ENCODE assay signal across 8 cellular contexts in genomic region chr12:106986625-106987389, GRCh38. TPM values are rescaled to one million over a fixed set of nuclear protein-coding genes. Genes with fewer than 3 reads are reported as not detected.
DNase-seq lines count a peak whose midpoint lies in the region; ATAC-seq, FAIRE-seq and TF ChIP-seq lines count a peak whose summit lies in the region.

Gene MTERF2 (minus strand): TSS chr12:106987146. CDS start chr12:106978714, 8,432 bp downstream.

- no peaks in the 10 kb centered on the region for H3K36me3 ChIP-seq in ascending aorta

- DNase-seq in GM12892 (ENCODE audit: insufficient read length) (peak; percentile 86), NCI-H1436 treated with DMSO at 0.1 percent for 48 hours (lab: John Stamatoyannopoulos, UW) (peak; percentile 56), ascending aorta (ENCODE audit: low spot score in 2 of 2) (peak; percentile 71 to 97), right cardiac atrium (peak; percentile 95 to 97 (median 97)), pulmonary artery endothelial cell (ENCODE audit: low read depth, low spot score) (peak; percentile 84), urothelium cell line (ENCODE audit: low spot score) (peak; percentile 93)
- DNase-seq in T-helper 2 cell treated with Interferon-gamma antibody and Interleukin-4, amounts not matched to agents 5 μg/mL and 100 μg/mL, for 36 hours (ENCODE audit: low spot score): peak; percentile 69

- H3K4me3 ChIP-seq in ascending aorta: peak within 1 kb of the TSS; percentile 69 to 77
- H3K4me3 ChIP-seq in right cardiac atrium (ENCODE audit: low read length): peak within 1 kb of the TSS; percentile 89

- peaks cover 25% of the 10 kb centered on the region for H3K4me1 Mint-ChIP-seq in T-helper 2 cell treated with Interferon-gamma antibody and Interleukin-4, amounts not matched to agents 5 μg/mL and 100 μg/mL, for 36 hours (ENCODE audit: low read depth)

- no peaks in the 10 kb centered on the region for H3K27me3 Mint-ChIP-seq in T-helper 2 cell treated with Interferon-gamma antibody and Interleukin-4, amounts not matched to agents 5 μg/mL and 100 μg/mL, for 36 hours (ENCODE audit: low read depth)

- H3K27ac ChIP-seq in ascending aorta (peak within 1 kb of the TSS; percentile 91 to 93), right cardiac atrium (ENCODE audit: low read length) (peak within 1 kb of the TSS; percentile 99)

- no peaks in the 10 kb centered on the region for H3K9me3 Mint-ChIP-seq in T-helper 2 cell treated with Interferon-gamma antibody and Interleukin-4, amounts not matched to agents 5 μg/mL and 100 μg/mL, for 36 hours

- FAIRE-seq in GM12892 (lab: Jason Lieb, UNC) (peak; percentile 97), urothelium cell line (lab: Jason Lieb, UNC) (no peak)

- no peaks in the 10 kb centered on the region for H3K9me3 ChIP-seq in ascending aorta
- H3K9me3 ChIP-seq in right cardiac atrium (ENCODE audit: control insufficient read depth, low read length): no peaks in the 10 kb centered on the region

- peaks cover 17% of the 10 kb centered on the region for H3K36me3 Mint-ChIP-seq in T-helper 2 cell treated with Interferon-gamma antibody and Interleukin-4, amounts not matched to agents 5 μg/mL and 100 μg/mL, for 36 hours (ENCODE audit: low read depth)

- H3K27ac Mint-ChIP-seq in T-helper 2 cell treated with Interferon-gamma antibody and Interleukin-4, amounts not matched to agents 5 μg/mL and 100 μg/mL, for 36 hours: peak within 1 kb of the TSS; percentile 70

- TF ChIP-seq POLR2A in GM12892 (IDR thresholded peaks at IDR 0.05; ENCODE audit: low read depth, low read length): peak; percentile 34; the same call in 1 of the 2 replicates

- intact Hi-C loops in ascending aorta (cut with DNase I): loop anchor here (1.0 to 2.0 kb wide), 2 partner anchors 32 to 106 kb away; partner anchors contain the start of genes CRY1 and TMEM263
- intact Hi-C loops in right cardiac atrium (cut with DNase I): loop anchor here in 1 of 4 donors (10.0 kb wide), 1 partner anchor 108 kb away; the partner anchor contains the start of gene CRY1

- no peaks in the 10 kb centered on the region for H3K27me3 ChIP-seq in ascending aorta
- H3K27me3 ChIP-seq in right cardiac atrium (ENCODE audit: control insufficient read depth, insufficient read depth): no peaks in the 10 kb centered on the region

- H3K4me3 Mint-ChIP-seq in T-helper 2 cell treated with Interferon-gamma antibody and Interleukin-4, amounts not matched to agents 5 μg/mL and 100 μg/mL, for 36 hours: peak within 1 kb of the TSS; percentile 91

- peaks cover 12 to 16% of the 10 kb centered on the region in 2 donors for H3K4me1 ChIP-seq in ascending aorta
- peaks cover 11% of the 10 kb centered on the region for H3K4me1 ChIP-seq in right cardiac atrium (ENCODE audit: control insufficient read depth, insufficient read depth, low read length)

- TF ChIP-seq CTCF in ascending aorta (IDR thresholded peaks at IDR 0.05): no peak

- under 1% methylated on average over 50 of the region's 50 CpGs for WGBS in right cardiac atrium

- ATAC-seq in HG02840 (IDR thresholded peaks at IDR 0.05; ENCODE audit: low FRiP score, unreplicated experiment): peak; percentile 92
- ATAC-seq in right cardiac atrium: peak; percentile 99 to 100

RNA-seq across cellular contexts. Expression of gene MTERF2, which starts in this region (rescaled TPM):
- 10.0 TPM for polyA plus RNA-seq in GM12892 (2012; ENCODE audit: missing spikeins)
- 3.1 TPM for total RNA-seq in ascending aorta
- total RNA-seq in right cardiac atrium: 10 to 100 TPM; 29.5 to 45.1 (median 38.8) TPM
- polyA plus RNA-seq in right cardiac atrium: 35.7 TPM
- 3.8 and 10.6 TPM in 2 replicates for total RNA-seq in pulmonary artery endothelial cell

Comparison
In these comparisons a context has a peak if more than half of its experiments do, and no peak if none do; other contexts are left out.
1. Peak in every context shown above with its lines: DNase-seq, ATAC-seq, H3K4me3 ChIP-seq and H3K27ac ChIP-seq.